1 cellular context compared by ENCODE assay signal in genomic region chr6:119280080-119280479, GRCh38.
TF ChIP-seq lines count a peak whose summit lies in the region.

No MANE protein-coding gene starts in this region.

TF ChIP-seq in HCT116, 20 proteins besides CTCF, POLR2A, EP300 and RAD21 (continued from another document):
- TF ChIP-seq REST (IDR thresholded peaks at IDR 0.05; ENCODE audit: low read depth) (no peak), EGR1 (IDR thresholded peaks at IDR 0.05; ENCODE audit: low read depth) (no peak), POLR2AphosphoS5 (IDR thresholded peaks at IDR 0.05; ENCODE audit: low read depth, low read length) (no peak), EZH2phosphoT487 (IDR thresholded peaks at IDR 0.05; ENCODE audit: borderline replicate concordance) (no peak), EZH2 (IDR thresholded peaks at IDR 0.05) (no peak), ZNF274 (IDR thresholded peaks at IDR 0.05; ENCODE audit: low read depth, low read length) (no peak), ZFX (IDR thresholded peaks at IDR 0.05) (no peak), CEBPB (IDR thresholded peaks at IDR 0.05; ENCODE audit: low read depth) (no peak), TCF7L2 (IDR thresholded peaks at IDR 0.05; ENCODE audit: borderline replicate concordance, extremely low read depth, insufficient read depth, insufficient read length) (no peak)
